In the genomic region with DNA sequence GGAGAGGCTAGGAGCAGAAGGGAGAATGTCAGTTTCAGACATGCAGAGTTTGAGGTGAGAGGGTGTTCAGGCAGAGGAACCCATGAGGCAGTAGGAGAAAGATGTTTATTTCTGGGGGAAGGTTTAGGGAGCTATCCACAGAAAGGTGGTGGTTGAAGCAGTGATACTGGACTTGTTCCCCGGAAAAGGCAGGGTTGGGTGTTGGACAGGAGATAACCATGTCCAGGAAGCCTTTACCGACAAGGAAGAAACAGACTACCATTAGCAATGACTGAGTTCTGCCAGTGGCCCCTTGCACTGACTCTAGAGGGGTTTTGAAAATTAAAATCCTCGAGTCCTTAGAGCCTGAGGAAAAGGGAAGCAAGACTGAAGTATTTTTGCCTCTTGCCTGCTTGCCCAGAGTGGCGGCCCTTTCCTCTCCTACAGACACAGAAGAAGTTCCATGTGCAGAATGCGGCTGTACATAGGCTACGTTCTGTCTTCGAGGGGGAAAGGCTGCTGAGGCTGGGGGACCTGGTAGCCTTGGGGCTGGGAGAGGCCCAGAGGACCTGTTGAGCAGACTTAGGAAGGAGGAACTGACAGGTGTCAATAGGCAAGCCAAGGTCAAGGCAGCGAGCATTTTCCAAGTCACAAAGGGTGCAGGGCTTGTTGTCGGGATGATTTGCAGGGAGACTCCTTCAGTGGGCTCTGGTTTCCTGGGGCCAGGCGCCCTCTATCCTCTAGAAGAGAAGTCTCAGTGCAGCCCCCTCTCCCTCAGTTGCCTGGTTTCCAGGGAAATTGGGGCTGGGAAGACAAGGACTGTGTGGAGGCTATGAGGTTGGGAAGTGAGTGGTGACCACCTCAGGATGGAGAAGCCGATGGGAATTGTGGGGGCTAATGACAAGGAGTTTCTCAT, we compare ENCODE assay signal across 19 cellular contexts.
A peak's percentile ranks its signal among the peaks of the same experiment; 100 is the strongest.
DNase-seq lines count a peak whose midpoint lies in the region; ATAC-seq and TF ChIP-seq lines count a peak whose summit lies in the region.
"Had no signal": no experiment of that assay in that cellular context is flagged by ENCODE, and none has a peak within 500 bp of the region (broad histone marks: within the 10 kb centered on the region; RNA-seq: fewer than 3 reads in every experiment).

No MANE protein-coding gene starts in this region.

- H2BK5ac ChIP-seq in mesenchymal stem cell (ENCODE audit: low read depth, low read length, poor library complexity, severe bottlenecking), result no peak overlapping the region

- TF ChIP-seq POLR2A in suprapubic skin (IDR thresholded peaks at IDR 0.05), result no peak

- no peak for TF ChIP-seq EP300 in suprapubic skin (IDR thresholded peaks at IDR 0.05)

- TF ChIP-seq CTCF in suprapubic skin (IDR thresholded peaks at IDR 0.05), result no peak

- H3K27me3 ChIP-seq in BLaER1 (no peaks in the 10 kb centered on the region), mesenchymal stem cell (ENCODE audit: control insufficient read depth in 1 of 2, insufficient read depth in 1 of 2, low read length in 2 of 2) (no peaks in the 10 kb centered on the region), suprapubic skin (no peaks in the 10 kb centered on the region)
- H3K27me3 ChIP-seq: gastroesophageal sphincter had no signal

- H3K9me3 ChIP-seq in BLaER1, result peaks cover 37% of the 10 kb centered on the region
- no peaks in the 10 kb centered on the region for H3K9me3 ChIP-seq in mesenchymal stem cell (ENCODE audit: control insufficient read depth, low read length)
- H3K9me3 ChIP-seq in suprapubic skin, result no peaks in the 10 kb centered on the region

- peaks cover 70% of the 10 kb centered on the region for H3K36me3 ChIP-seq in BLaER1
- H3K36me3 ChIP-seq in mesenchymal stem cell (ENCODE audit: control insufficient read depth in 1 of 2, insufficient read depth in 2 of 2, low read depth in 1 of 2, low read length in 2 of 2), result peaks cover 0 to 2% of the 10 kb centered on the region in 2 experiments
- H3K36me3 ChIP-seq in suprapubic skin, result peaks cover 24% of the 10 kb centered on the region

- H3K18ac ChIP-seq in mesenchymal stem cell (ENCODE audit: low read depth in 1 of 2, low read length in 2 of 2), result peak overlapping the region; percentile 40 to 79

- no peaks in the 10 kb centered on the region for H3K79me1 ChIP-seq in mesenchymal stem cell (replicated peaks; ENCODE audit: low read length, poor library complexity, severe bottlenecking)

- H3K27ac ChIP-seq in BLaER1, result 0 out of 2 replicates have a peak overlapping the region, but pooled peaks have one; percentile 11
- no peak overlapping the region for H3K27ac ChIP-seq in mesenchymal stem cell (ENCODE audit: low read length, poor library complexity, severe bottlenecking)
- no peak overlapping the region for H3K27ac ChIP-seq in suprapubic skin
- H3K27ac ChIP-seq: gastroesophageal sphincter had no signal

- H4K8ac ChIP-seq in mesenchymal stem cell (ENCODE audit: low read length), result no peak overlapping the region

- H3K23ac ChIP-seq in mesenchymal stem cell (ENCODE audit: low read length in 2 of 2), result no peak overlapping the region

- peak overlapping the region; percentile 15 for H2BK15ac ChIP-seq in mesenchymal stem cell (ENCODE audit: low read depth, poor library complexity, severe bottlenecking)

- peak overlapping the region; percentile 91 to 93 for H2BK12ac ChIP-seq in mesenchymal stem cell (ENCODE audit: low read length in 2 of 2)

- no peak overlapping the region for H3K4me3 ChIP-seq in BLaER1
- H3K4me3 ChIP-seq in mesenchymal stem cell (ENCODE audit: insufficient read depth in 1 of 2, low read depth in 1 of 2, low read length in 2 of 2), result no peak overlapping the region
- no peak overlapping the region for H3K4me3 ChIP-seq in suprapubic skin
- H3K4me3 ChIP-seq: gastroesophageal sphincter, lung had no signal

- H3K4me2 ChIP-seq in BLaER1, result peak overlapping the region; percentile 75
- H3K4me2 ChIP-seq in mesenchymal stem cell (ENCODE audit: low read length, poor library complexity, severe bottlenecking), result no peak overlapping the region

- peaks cover 39% of the 10 kb centered on the region for H4K20me1 ChIP-seq in BLaER1

- peak overlapping the region; percentile 23 for H4K91ac ChIP-seq in mesenchymal stem cell (ENCODE audit: low read length)

- H3K4me1 ChIP-seq in BLaER1 (peaks cover 28% of the 10 kb centered on the region), mesenchymal stem cell (ENCODE audit: control insufficient read depth, insufficient read depth, low read depth, low read length) (peaks cover 4% of the 10 kb centered on the region), suprapubic skin (peaks cover 5% of the 10 kb centered on the region)
- H3K4me1 ChIP-seq: gastroesophageal sphincter had no signal

- H3K9ac ChIP-seq in BLaER1 (peak overlapping the region; percentile 56; the same call in 1 of the 2 replicates), mesenchymal stem cell (ENCODE audit: low read length) (no peak overlapping the region)

- no peak overlapping the region for H2AK5ac ChIP-seq in mesenchymal stem cell (ENCODE audit: low read length, severe bottlenecking)

- H2BK120ac ChIP-seq in mesenchymal stem cell (ENCODE audit: low read depth, low read length), result peak overlapping the region; percentile 56

- H2AFZ ChIP-seq in mesenchymal stem cell (ENCODE audit: low read depth, low read length), result no peak overlapping the region

- peak; percentile 23 for DNase-seq in KBM-7
- DNase-seq in UCSD-AML1 (lab: John Stamatoyannopoulos, UW; ENCODE audit: unreplicated experiment), result peak; percentile 55
- no peak for DNase-seq in mesenchymal stem cell
- no peak for DNase-seq in suprapubic skin (ENCODE audit: low spot score in 2 of 2)
- no peak for DNase-seq in Right ventricle myocardium inferior (ENCODE audit: missing footprints)
- DNase-seq in nucleus accumbens (lab: John Stamatoyannopoulos, UW), result no peak
- DNase-seq in HK-2 (ENCODE audit: unreplicated experiment), result no peak
- DNase-seq: activated CD4-positive, CD25-positive, alpha-beta regulatory T cell treated with anti-CD3 and anti-CD28 coated beads, Interleukin-2, amount 50 U/mL, for 72 hours; activated naive CD4-positive, alpha-beta T cell; cortex of kidney; naive thymus-derived CD8-positive, alpha-beta T cell; NCI-H1092 treated with DMSO at 0.1 percent for 48 hours; NCI-H2171; NCI-H82; right cardiac atrium had no signal

- peak overlapping the region in 1 of 2 experiments; percentile 36 for H3K14ac ChIP-seq in mesenchymal stem cell (ENCODE audit: low read length in 2 of 2)

- H3K4ac ChIP-seq in mesenchymal stem cell (ENCODE audit: low read depth in 1 of 2, low read length in 2 of 2), result peak overlapping the region; percentile 32 to 55

- intact Hi-C loops in Right ventricle myocardium inferior (cut with DNase I), result no loop called here

- in situ Hi-C loops in KBM-7 (cut with MboI; ENCODE audit: low pct_unique_long_range_greater_than_20kb, low sequenced_read_pairs), result no loop called here

- no peak for ATAC-seq in Right ventricle myocardium inferior
- ATAC-seq: gastroesophageal sphincter; naive thymus-derived CD8-positive, alpha-beta T cell; T-cell had no signal

- WGBS in mesenchymal stem cell, result 78% methylated on average over 11 of the region's 11 CpGs
- 82% methylated on average over 11 of the region's 11 CpGs for whole genome bisulfite sequencing in suprapubic skin

Comparison
In these comparisons a context has a peak if more than half of its experiments do, and no peak if none do; other contexts are left out.
1. DNase-seq: peak in KBM-7 (single experiment) and UCSD-AML1 (single experiment); none in mesenchymal stem cell (single experiment), suprapubic skin (0 of 2), Right ventricle myocardium inferior (single experiment), nucleus accumbens (0 of 56) and HK-2 (single experiment).